ENCODE assay signal across 8 cellular contexts in the genomic region with DNA sequence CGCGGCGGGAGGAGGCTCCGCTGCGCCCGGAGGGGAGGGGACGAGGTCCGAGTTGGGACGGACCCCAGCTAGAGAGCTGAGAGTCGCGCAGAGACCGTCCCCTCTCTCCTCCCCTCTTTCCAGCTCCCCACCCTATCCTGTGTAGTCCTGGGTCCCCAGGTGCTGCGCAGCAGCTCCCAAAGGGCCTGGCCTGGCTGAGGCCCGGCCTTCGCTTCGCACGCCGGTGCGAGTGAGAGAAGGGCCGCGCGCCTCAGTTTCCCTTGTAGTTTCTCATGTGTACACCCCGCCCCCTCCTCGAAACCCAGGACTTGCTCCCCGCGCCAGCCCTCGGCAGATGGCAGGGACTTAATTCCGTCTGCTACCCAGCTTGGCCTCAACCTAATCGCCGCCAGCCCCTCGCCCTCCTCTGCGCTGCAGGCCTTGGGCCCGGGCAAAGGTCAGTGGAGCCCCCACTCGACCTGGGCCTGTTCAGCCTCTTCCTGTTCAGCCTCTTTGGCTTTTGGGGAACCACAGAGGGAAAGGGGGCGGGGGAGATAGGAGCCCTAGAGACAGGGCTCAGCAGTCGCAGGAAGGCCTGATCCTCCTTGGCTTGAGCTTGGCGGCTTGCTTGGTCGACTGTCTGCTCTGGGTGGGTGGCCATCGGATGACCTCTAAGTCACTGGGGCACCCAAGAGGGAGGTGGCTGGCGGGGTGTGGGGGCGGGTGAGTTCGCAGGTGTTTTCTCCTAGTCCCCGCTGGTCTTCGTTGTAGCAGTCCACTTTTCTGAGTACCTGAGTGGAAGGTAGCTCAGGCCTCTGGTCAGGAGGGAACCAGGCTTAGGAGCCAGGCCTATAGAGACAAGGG. TPM values are rescaled to one million over a fixed set of nuclear protein-coding genes. Genes with fewer than 3 reads are reported as not detected.
DNase-seq lines count a peak whose midpoint lies in the region; ATAC-seq and TF ChIP-seq lines count a peak whose summit lies in the region.

No MANE protein-coding gene starts in this region.

- peaks cover 28% of the 10 kb centered on the region for H3K79me2 ChIP-seq in GM23248 (ENCODE audit: insufficient read depth)
- peaks cover 40% of the 10 kb centered on the region for H3K79me2 ChIP-seq in mammary epithelial cell (ENCODE audit: insufficient read depth, low read length)

- H3K27me3 Mint-ChIP-seq in stimulated activated naive CD8-positive, alpha-beta T cell treated with anti-CD3 and anti-CD28 coated beads, Interleukin-15, Interleukin-2, amounts not matched to agents 100 ng/mL and 50 ng/mL, for 24 hours: no peaks in the 10 kb centered on the region

- peak overlapping the region; percentile 98 for H3K4me2 ChIP-seq in GM23248 (ENCODE audit: unreplicated experiment)
- H3K4me2 ChIP-seq in mammary epithelial cell (ENCODE audit: insufficient read depth, low read depth, low read length): peak overlapping the region; percentile 99

- H3K4me3 Mint-ChIP-seq in stimulated activated naive CD8-positive, alpha-beta T cell treated with anti-CD3 and anti-CD28 coated beads, Interleukin-15, Interleukin-2, amounts not matched to agents 100 ng/mL and 50 ng/mL, for 24 hours: peak overlapping the region; percentile 97

- peaks cover 39% of the 10 kb centered on the region for H3K4me1 Mint-ChIP-seq in stimulated activated naive CD8-positive, alpha-beta T cell treated with anti-CD3 and anti-CD28 coated beads, Interleukin-15, Interleukin-2, amounts not matched to agents 100 ng/mL and 50 ng/mL, for 24 hours (ENCODE audit: low read depth)

- ATAC-seq in HG03521 (IDR thresholded peaks at IDR 0.05; ENCODE audit: unreplicated experiment): no peak

- WGBS in GM23248 (ENCODE audit: low coverage in 1 of 2, low lambda C conversion rate in 2 of 2, missing lambda C conversion rate in 2 of 2), 2 experiments: 9 to 18% methylated on average over 27 to 44 of the region's 44 CpGs
- WGBS in mammary epithelial cell (ENCODE audit: low coverage, missing lambda C conversion rate): 2% methylated on average over 10 of the region's 44 CpGs

- H3K27me3 ChIP-seq in GM23248 (replicated peaks; ENCODE audit: insufficient read depth) (no peaks in the 10 kb centered on the region), mammary epithelial cell (ENCODE audit: insufficient read depth, low read length) (no peaks in the 10 kb centered on the region)

- in situ Hi-C loops in GM23248 (cut with MboI): no loop called here
- in situ Hi-C loops in mammary epithelial cell (cut with MboI; ENCODE audit: low sequenced_read_pairs in 2 of 2): no loop called here

- H3K36me3 ChIP-seq in GM23248 (ENCODE audit: low read depth) (no peaks in the 10 kb centered on the region; the same call in 1 of the 2 replicates), mammary epithelial cell (ENCODE audit: insufficient read depth, low read length) (peaks cover 5% of the 10 kb centered on the region)

- H3F3A ChIP-seq in GM23248 (ENCODE audit: insufficient read depth): peaks cover 5% of the 10 kb centered on the region; the same call in 1 of the 2 replicates

- peak overlapping the region; percentile 93 for H3K9ac ChIP-seq in GM23248
- peak overlapping the region; percentile 85 for H3K9ac ChIP-seq in mammary epithelial cell (ENCODE audit: insufficient read depth, low read length)

- intact Hi-C loops in mammary epithelial cell (cut with micrococcal nuclease): loop anchor here (1.0 kb wide), 2 partner anchors 29 to 44 kb away; a partner anchor contains a TSS

- dilution Hi-C loops in mammary epithelial cell (cut with HindIII; ENCODE audit: low sequenced_read_pairs): loop anchor here (5.0 kb wide), 1 partner anchor 41 kb away; no protein-coding TSS in a partner anchor

- H3K4me1 ChIP-seq in GM23248 (ENCODE audit: insufficient read depth) (peaks cover 4% of the 10 kb centered on the region), mammary epithelial cell (ENCODE audit: insufficient read depth, low read length) (peaks cover 16% of the 10 kb centered on the region)

- H4K20me1 ChIP-seq in GM23248 (ENCODE audit: insufficient read depth): no peaks in the 10 kb centered on the region
- H4K20me1 ChIP-seq in mammary epithelial cell (ENCODE audit: insufficient read depth, low read length): no peaks in the 10 kb centered on the region

- H3K36me3 Mint-ChIP-seq in stimulated activated naive CD8-positive, alpha-beta T cell treated with anti-CD3 and anti-CD28 coated beads, Interleukin-15, Interleukin-2, amounts not matched to agents 100 ng/mL and 50 ng/mL, for 24 hours (ENCODE audit: low read depth): peaks cover 10% of the 10 kb centered on the region

- H3K9me3 ChIP-seq in GM23248 (ENCODE audit: low read depth): no peaks in the 10 kb centered on the region
- H3K9me3 ChIP-seq in mammary epithelial cell (replicated peaks; ENCODE audit: insufficient read depth, low read length): no peaks in the 10 kb centered on the region

- DNase-seq in CD1c-positive myeloid dendritic cell (ENCODE audit: extremely low spot score) (peak; percentile 74), GM23248 (peak; percentile 49), SK-N-DZ (ENCODE audit: low spot score) (peak; percentile 52), mammary epithelial cell (peak; percentile 35), kidney tubule cell (ENCODE audit: low spot score) (peak; percentile 28), GM19240 (ENCODE audit: insufficient read length, low spot score) (no peak)

- no TSS peak for BruUV-seq in mammary epithelial cell (replicated peaks; lab: Mats Ljungman, UMichigan)

- peak overlapping the region; percentile 80 for H3K27ac Mint-ChIP-seq in stimulated activated naive CD8-positive, alpha-beta T cell treated with anti-CD3 and anti-CD28 coated beads, Interleukin-15, Interleukin-2, amounts not matched to agents 100 ng/mL and 50 ng/mL, for 24 hours

- CTCF ChIA-PET in mammary epithelial cell (lab: Charles Lee; ENCODE audit: low non-redundant PET): interaction anchor here (0.6 kb wide), 1 partner anchor 225 kb away, joined by 6 read pairs; no protein-coding TSS in a partner anchor

- H3K9me2 ChIP-seq in GM23248 (ENCODE audit: insufficient read depth): no peaks in the 10 kb centered on the region

- peak overlapping the region; percentile 60 for H2AFZ ChIP-seq in GM23248
- peak overlapping the region; percentile 86 for H2AFZ ChIP-seq in mammary epithelial cell (ENCODE audit: low read depth, low read length)

- no peaks in the 10 kb centered on the region for H3K9me3 Mint-ChIP-seq in stimulated activated naive CD8-positive, alpha-beta T cell treated with anti-CD3 and anti-CD28 coated beads, Interleukin-15, Interleukin-2, amounts not matched to agents 100 ng/mL and 50 ng/mL, for 24 hours

- H3K4me3 ChIP-seq in GM23248: peak overlapping the region; percentile 87
- H3K4me3 ChIP-seq in mammary epithelial cell (replicated peaks in 1 of 3; ENCODE audit: insufficient read depth in 1 of 3, low read depth in 2 of 3, low read length in 3 of 3): peak overlapping the region; percentile 66 to 85 (median 75)

- H3K27ac ChIP-seq in GM23248 (peak overlapping the region; percentile 99), mammary epithelial cell (ENCODE audit: insufficient read depth, low read depth, low read length) (peak overlapping the region; percentile 97)

- TF ChIP-seq CTCF in mammary epithelial cell (conservative IDR thresholded peaks at IDR 0.05 in 1 of 2, IDR thresholded peaks at IDR 0.05 in 1 of 2; ENCODE audit: extremely low read depth in 1 of 2, insufficient read depth in 1 of 2, low read depth in 1 of 2, low read length in 2 of 2): no peak

RNA-seq across cellular contexts. Expression of a gene that starts 1.0 kb away (rescaled TPM):
- 16.9 and 21.5 TPM in 2 replicates for total RNA-seq in GM23248 (2014; rRNA removed; shearing (Covaris generic))
- polyA plus RNA-seq in GM23248 (2016; fragmentation: Nextera tagmentation; extraction: Ambion mirVana): 3.0 and 3.6 TPM in 2 replicates
- polyA plus RNA-seq in SK-N-DZ (2014; cell fraction: cytosol; rRNA removed): 22.8 and 27.2 TPM in 2 replicates
- polyA plus RNA-seq in SK-N-DZ (2014; cell fraction: nucleus; rRNA removed): 22.0 and 48.0 TPM in 2 replicates
- total RNA-seq in mammary epithelial cell: 10 to 100 TPM; 17.7 to 23.3 TPM
- 11.5 TPM for polyA plus RNA-seq in mammary epithelial cell
- polyA minus RNA-seq in mammary epithelial cell: 22.0 TPM

RNA-seq across cellular contexts. Expression of a gene that starts 28.6 kb away (rescaled TPM):
- total RNA-seq in GM23248 (2014; rRNA removed; shearing (Covaris generic)): 130 and 164 TPM in 2 replicates
- polyA plus RNA-seq in GM23248 (2016; fragmentation: Nextera tagmentation; extraction: Ambion mirVana) (166 and 175 TPM in 2 replicates), mammary epithelial cell (223 TPM)
- 322 and 409 TPM in 2 replicates for polyA plus RNA-seq in SK-N-DZ (2014; cell fraction: cytosol; rRNA removed)
- 187 and 236 TPM in 2 replicates for polyA plus RNA-seq in SK-N-DZ (2014; cell fraction: nucleus; rRNA removed)
- 100 to 1,000 TPM in 1 of 2 donors, 10 to 100 TPM in 1; 94.7 to 167 TPM for total RNA-seq in mammary epithelial cell
- polyA minus RNA-seq in mammary epithelial cell: 161 TPM

RNA-seq across cellular contexts. Expression of a gene that starts 44.1 kb away (rescaled TPM):
- 51.7 and 65.9 TPM in 2 replicates for total RNA-seq in GM23248 (2014; rRNA removed; shearing (Covaris generic))
- polyA plus RNA-seq in GM23248 (2016; fragmentation: Nextera tagmentation; extraction: Ambion mirVana) (47.5 and 50.2 TPM in 2 replicates), mammary epithelial cell (57.9 TPM)
- 20.2 and 33.5 TPM in 2 replicates for polyA plus RNA-seq in SK-N-DZ (2014; cell fraction: cytosol; rRNA removed)
- polyA plus RNA-seq in SK-N-DZ (2014; cell fraction: nucleus; rRNA removed): 22.5 and 44.0 TPM in 2 replicates
- 10 to 100 TPM; 46.7 to 58.3 TPM for total RNA-seq in mammary epithelial cell
- 135 TPM for polyA minus RNA-seq in mammary epithelial cell
